ENCODE assay signal across 6 cellular contexts in genomic region chr9:136882947-136883283, GRCh38. TPM values are rescaled to one million over a fixed set of nuclear protein-coding genes. Genes with fewer than 3 reads are reported as not detected.
DNase-seq lines count a peak whose midpoint lies in the region; ATAC-seq and TF ChIP-seq lines count a peak whose summit lies in the region.
"Not testable (repeated sequence)": the region's sequence is repeated elsewhere in the genome, so short reads cannot be mapped to it uniquely, and the experiment has no call there.

No MANE protein-coding gene starts in this region.

- peak overlapping the region; percentile 92 for H3K27ac Mint-ChIP-seq in CD8-positive, alpha-beta T cell
- H3K27ac Mint-ChIP-seq in activated T-helper 2 cell treated with anti-CD3 and anti-CD28 coated beads, Interferon-gamma antibody, Interleukin-2, Interleukin-4, amounts not matched to agents 10 μg/mL and 5 μg/mL and 100 μg/mL, durations not matched to agents 14 hours and 24 hours and 36 hours: peak overlapping the region; percentile 94
- H3K27ac Mint-ChIP-seq in dendritic cell treated with granulocyte-macrophage colony-stimulating factor and Interleukin-4, amounts not matched to agents 40 ng/mL and 50 ng/mL, for 4 days: peak overlapping the region; percentile 77
- H3K27ac Mint-ChIP-seq in stimulated activated memory B cell treated with anti-CD40 and anti-IgM and Interleukin-4, amounts not matched to agents 10 μg/mL and 1 μg/mL and 100 μg/mL, for 72 hours: peak overlapping the region; percentile 89

- POLR2A ChIA-PET in CD8-positive, alpha-beta T cell (lab: Charles Lee): interaction anchor here (2.0 kb wide), 1 partner anchor 36 kb away, joined by 4 read pairs; no protein-coding TSS in a partner anchor

- H3K27me3 ChIP-seq in CD8-positive, alpha-beta T cell (ENCODE audit: insufficient read depth, low read length); RWPE2 (ENCODE audit: insufficient read depth, poor library complexity, severe bottlenecking); mucosa of rectum (ENCODE audit: control insufficient read depth in 2 of 2, insufficient read depth in 2 of 2, low read length in 2 of 2): not testable (repeated sequence)

- CTCF ChIA-PET in CD8-positive, alpha-beta T cell (lab: Charles Lee): interaction anchor here (1.1 to 2.3 kb wide), 2 partner anchors 39 to 149 kb away, joined by 3 to 7 read pairs; partner anchors contain the start of gene FUT7

- H3K27me3 Mint-ChIP-seq in CD8-positive, alpha-beta T cell (ENCODE audit: low read depth); activated T-helper 2 cell treated with anti-CD3 and anti-CD28 coated beads, Interferon-gamma antibody, Interleukin-2, Interleukin-4, amounts not matched to agents 10 μg/mL and 5 μg/mL and 100 μg/mL, durations not matched to agents 14 hours and 24 hours and 36 hours (ENCODE audit: low read depth); stimulated activated memory B cell treated with anti-CD40 and anti-IgM and Interleukin-4, amounts not matched to agents 10 μg/mL and 1 μg/mL and 100 μg/mL, for 72 hours: not testable (repeated sequence)
- peaks cover 15% of the 10 kb centered on the region for H3K27me3 Mint-ChIP-seq in dendritic cell treated with granulocyte-macrophage colony-stimulating factor and Interleukin-4, amounts not matched to agents 40 ng/mL and 50 ng/mL, for 4 days

- H3K4me3 Mint-ChIP-seq in CD8-positive, alpha-beta T cell: peak overlapping the region; percentile 78
- peak overlapping the region; percentile 77 for H3K4me3 Mint-ChIP-seq in activated T-helper 2 cell treated with anti-CD3 and anti-CD28 coated beads, Interferon-gamma antibody, Interleukin-2, Interleukin-4, amounts not matched to agents 10 μg/mL and 5 μg/mL and 100 μg/mL, durations not matched to agents 14 hours and 24 hours and 36 hours (ENCODE audit: low read depth)
- not testable (repeated sequence) for H3K4me3 Mint-ChIP-seq in dendritic cell treated with granulocyte-macrophage colony-stimulating factor and Interleukin-4, amounts not matched to agents 40 ng/mL and 50 ng/mL, for 4 days
- H3K4me3 Mint-ChIP-seq in stimulated activated memory B cell treated with anti-CD40 and anti-IgM and Interleukin-4, amounts not matched to agents 10 μg/mL and 1 μg/mL and 100 μg/mL, for 72 hours: peak overlapping the region; percentile 86

- peaks cover 43% of the 10 kb centered on the region for H3K4me1 ChIP-seq in CD8-positive, alpha-beta T cell (ENCODE audit: insufficient read depth, low read length)
- not testable (repeated sequence) for H3K4me1 ChIP-seq in RWPE2 (ENCODE audit: insufficient read depth, poor library complexity, severe bottlenecking)
- H3K4me1 ChIP-seq in mucosa of rectum (ENCODE audit: control insufficient read depth in 2 of 2, insufficient read depth in 2 of 2, low read length in 2 of 2): peaks cover 14 to 33% of the 10 kb centered on the region in 2 donors

- intact Hi-C loops in CD8-positive, alpha-beta T cell (cut with DNase I, micrococcal nuclease): loop anchor here (1.0 kb wide), 3 partner anchors 17 to 61 kb away; partner anchors contain the start of genes EDF1 (in 2 of the 2), FBXW5 (in 1 of the 2) and PHPT1 (in 1 of the 2)
- intact Hi-C loops in activated T-helper 2 cell treated with anti-CD3 and anti-CD28 coated beads, Interferon-gamma antibody, Interleukin-2, Interleukin-4, amounts not matched to agents 10 μg/mL and 5 μg/mL and 100 μg/mL, durations not matched to agents 14 hours and 24 hours and 36 hours (cut with micrococcal nuclease): loop anchor here (1.0 kb wide), 2 partner anchors 17 to 19 kb away; partner anchors contain the start of gene EDF1
- intact Hi-C loops in dendritic cell treated with granulocyte-macrophage colony-stimulating factor and Interleukin-4, amounts not matched to agents 40 ng/mL and 50 ng/mL, for 4 days (cut with micrococcal nuclease): not testable (repeated sequence)

- not testable (repeated sequence) for H3K9ac ChIP-seq in mucosa of rectum (ENCODE audit: low read depth in 1 of 2, low read length in 2 of 2)

- peak overlapping the region; percentile 56 for H3K4me3 ChIP-seq in CD8-positive, alpha-beta T cell (ENCODE audit: low read depth, low read length)
- H3K4me3 ChIP-seq in RWPE2 (ENCODE audit: severe bottlenecking); mucosa of rectum (ENCODE audit: low read length in 2 of 2): not testable (repeated sequence)

- peak overlapping the region; percentile 53 for H3K27ac ChIP-seq in CD8-positive, alpha-beta T cell (ENCODE audit: low read depth, low read length)
- H3K27ac ChIP-seq in RWPE2 (ENCODE audit: poor library complexity, severe bottlenecking) (peak overlapping the region; percentile 48), mucosa of rectum (ENCODE audit: low read depth in 2 of 2, low read length in 2 of 2) (peak overlapping the region; percentile 18 to 75)

- not testable (repeated sequence) for H3K36me3 ChIP-seq in CD8-positive, alpha-beta T cell (ENCODE audit: insufficient read depth, low read length); RWPE2 (ENCODE audit: low read depth); mucosa of rectum (ENCODE audit: control insufficient read depth in 2 of 2, insufficient read depth in 2 of 2, low read length in 2 of 2)

- H3K9me3 ChIP-seq in CD8-positive, alpha-beta T cell (ENCODE audit: low read length); RWPE2 (ENCODE audit: severe bottlenecking); mucosa of rectum (ENCODE audit: control insufficient read depth in 2 of 2, low read length in 2 of 2): not testable (repeated sequence)

- not testable (repeated sequence) for DNase-seq in CD8-positive, alpha-beta T cell; RWPE2 (ENCODE audit: low spot score); activated T-helper 2 cell treated with anti-CD3 and anti-CD28 coated beads, Interferon-gamma antibody, Interleukin-2, Interleukin-4, amounts not matched to agents 10 μg/mL and 5 μg/mL and 100 μg/mL, durations not matched to agents 14 hours and 24 hours and 36 hours (ENCODE audit: low spot score)

- peaks cover 27% of the 10 kb centered on the region for H3K4me1 Mint-ChIP-seq in CD8-positive, alpha-beta T cell (ENCODE audit: low read depth)
- peaks cover 27% of the 10 kb centered on the region for H3K4me1 Mint-ChIP-seq in activated T-helper 2 cell treated with anti-CD3 and anti-CD28 coated beads, Interferon-gamma antibody, Interleukin-2, Interleukin-4, amounts not matched to agents 10 μg/mL and 5 μg/mL and 100 μg/mL, durations not matched to agents 14 hours and 24 hours and 36 hours (ENCODE audit: low read depth)
- H3K4me1 Mint-ChIP-seq in dendritic cell treated with granulocyte-macrophage colony-stimulating factor and Interleukin-4, amounts not matched to agents 40 ng/mL and 50 ng/mL, for 4 days (ENCODE audit: low read depth): peaks cover 45% of the 10 kb centered on the region
- H3K4me1 Mint-ChIP-seq in stimulated activated memory B cell treated with anti-CD40 and anti-IgM and Interleukin-4, amounts not matched to agents 10 μg/mL and 1 μg/mL and 100 μg/mL, for 72 hours: peaks cover 50% of the 10 kb centered on the region

- not testable (repeated sequence) for H3K9me3 Mint-ChIP-seq in CD8-positive, alpha-beta T cell; activated T-helper 2 cell treated with anti-CD3 and anti-CD28 coated beads, Interferon-gamma antibody, Interleukin-2, Interleukin-4, amounts not matched to agents 10 μg/mL and 5 μg/mL and 100 μg/mL, durations not matched to agents 14 hours and 24 hours and 36 hours; dendritic cell treated with granulocyte-macrophage colony-stimulating factor and Interleukin-4, amounts not matched to agents 40 ng/mL and 50 ng/mL, for 4 days; stimulated activated memory B cell treated with anti-CD40 and anti-IgM and Interleukin-4, amounts not matched to agents 10 μg/mL and 1 μg/mL and 100 μg/mL, for 72 hours

- not testable (repeated sequence) for H3K36me3 Mint-ChIP-seq in CD8-positive, alpha-beta T cell; dendritic cell treated with granulocyte-macrophage colony-stimulating factor and Interleukin-4, amounts not matched to agents 40 ng/mL and 50 ng/mL, for 4 days (ENCODE audit: low read depth); stimulated activated memory B cell treated with anti-CD40 and anti-IgM and Interleukin-4, amounts not matched to agents 10 μg/mL and 1 μg/mL and 100 μg/mL, for 72 hours
- peaks cover 21% of the 10 kb centered on the region for H3K36me3 Mint-ChIP-seq in activated T-helper 2 cell treated with anti-CD3 and anti-CD28 coated beads, Interferon-gamma antibody, Interleukin-2, Interleukin-4, amounts not matched to agents 10 μg/mL and 5 μg/mL and 100 μg/mL, durations not matched to agents 14 hours and 24 hours and 36 hours (ENCODE audit: low read depth)

- ATAC-seq in CD8-positive, alpha-beta T cell; RWPE2 (ENCODE audit: low read depth); stimulated activated memory B cell treated with anti-CD40 and anti-IgM and Interleukin-4, amounts not matched to agents 10 μg/mL and 1 μg/mL and 100 μg/mL, for 72 hours: not testable (repeated sequence)

- not testable (repeated sequence) for TF ChIP-seq CTCF in CD8-positive, alpha-beta T cell (IDR thresholded peaks at IDR 0.05); RWPE2 (IDR thresholded peaks at IDR 0.05; ENCODE audit: poor library complexity, severe bottlenecking)

RNA-seq across cellular contexts. Expression of gene TRAF2, which starts 3.4 kb away (rescaled TPM):
- total RNA-seq in CD8-positive, alpha-beta T cell: 10 to 100 TPM in 1 of 2 experiments, 1 to 10 TPM in 1; 7.1 to 11.8 TPM
- 59.5 and 60.4 TPM in 2 replicates for total RNA-seq in activated T-helper 2 cell treated with anti-CD3 and anti-CD28 coated beads, Interferon-gamma antibody, Interleukin-2, Interleukin-4, amounts not matched to agents 10 μg/mL and 5 μg/mL and 100 μg/mL, durations not matched to agents 14 hours and 24 hours and 36 hours

RNA-seq across cellular contexts. Expression of gene EDF1, which starts 16.8 kb away (rescaled TPM):
- total RNA-seq in CD8-positive, alpha-beta T cell: 100 to 1,000 TPM; 198 to 200 TPM
- total RNA-seq in activated T-helper 2 cell treated with anti-CD3 and anti-CD28 coated beads, Interferon-gamma antibody, Interleukin-2, Interleukin-4, amounts not matched to agents 10 μg/mL and 5 μg/mL and 100 μg/mL, durations not matched to agents 14 hours and 24 hours and 36 hours: 381 and 410 TPM in 2 replicates

RNA-seq across cellular contexts. Expression of gene MAMDC4, which starts 30.8 kb away (rescaled TPM):
- 1 to 10 TPM; 2.4 to 3.4 TPM for total RNA-seq in CD8-positive, alpha-beta T cell
- 19.0 and 21.0 TPM in 2 replicates for total RNA-seq in activated T-helper 2 cell treated with anti-CD3 and anti-CD28 coated beads, Interferon-gamma antibody, Interleukin-2, Interleukin-4, amounts not matched to agents 10 μg/mL and 5 μg/mL and 100 μg/mL, durations not matched to agents 14 hours and 24 hours and 36 hours

RNA-seq across cellular contexts. Expression of gene PHPT1, which starts 33.7 kb away (rescaled TPM):
- 10 to 100 TPM; 15.7 to 17.1 TPM for total RNA-seq in CD8-positive, alpha-beta T cell
- total RNA-seq in activated T-helper 2 cell treated with anti-CD3 and anti-CD28 coated beads, Interferon-gamma antibody, Interleukin-2, Interleukin-4, amounts not matched to agents 10 μg/mL and 5 μg/mL and 100 μg/mL, durations not matched to agents 14 hours and 24 hours and 36 hours: 127 and 133 TPM in 2 replicates

RNA-seq across cellular contexts. Expression of gene AJM1, which starts 40.6 kb away (rescaled TPM):
- 1 to 10 TPM; 1.7 to 2.1 TPM for total RNA-seq in CD8-positive, alpha-beta T cell
- total RNA-seq in activated T-helper 2 cell treated with anti-CD3 and anti-CD28 coated beads, Interferon-gamma antibody, Interleukin-2, Interleukin-4, amounts not matched to agents 10 μg/mL and 5 μg/mL and 100 μg/mL, durations not matched to agents 14 hours and 24 hours and 36 hours: 5.0 and 5.1 TPM in 2 replicates
